9 cellular contexts compared by ENCODE assay signal in the genomic region with DNA sequence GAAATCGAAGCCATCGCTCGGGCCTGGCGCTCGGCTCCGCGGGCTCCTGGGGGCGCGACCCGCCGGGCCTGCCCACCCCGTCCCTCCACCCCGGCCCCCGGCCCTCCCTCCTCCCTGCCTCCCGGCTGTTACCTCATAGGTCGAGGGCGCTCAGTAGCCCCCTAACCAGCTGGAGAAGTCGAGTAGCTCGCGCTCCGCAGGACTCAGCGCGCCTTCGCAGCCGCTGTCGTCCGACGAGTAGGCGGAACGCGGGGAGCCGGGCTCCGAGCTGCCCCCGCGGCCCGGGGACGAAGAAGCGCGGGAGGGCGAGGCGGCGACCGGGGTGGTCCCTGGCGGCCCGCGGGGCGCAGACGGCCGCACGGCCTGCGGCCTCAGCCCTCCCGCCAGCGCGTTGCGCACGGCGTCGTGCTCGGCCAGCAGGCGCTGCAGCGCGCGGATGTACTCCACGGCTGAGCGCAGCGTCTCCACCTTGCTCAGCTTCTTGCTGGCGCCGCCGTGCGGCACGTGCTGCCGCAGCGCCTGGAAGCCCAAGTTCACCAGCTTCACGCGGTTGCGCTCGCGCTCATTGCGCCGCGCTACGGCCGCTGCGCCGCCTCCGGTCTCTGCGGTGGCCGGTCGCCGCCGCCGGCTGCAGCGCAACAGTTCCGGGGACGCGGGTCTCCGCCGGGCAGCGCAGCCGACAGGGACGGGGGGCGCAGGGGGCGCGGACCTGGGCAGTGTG. TPM values are rescaled to one million over a fixed set of nuclear protein-coding genes. Genes with fewer than 3 reads are reported as not detected.
A peak's percentile ranks its signal among the peaks of the same experiment; 100 is the strongest.
DNase-seq lines count a peak whose midpoint lies in the region; ATAC-seq and TF ChIP-seq lines count a peak whose summit lies in the region.
"Had no signal": no experiment of that assay in that cellular context is flagged by ENCODE, and none has a peak within 500 bp of the region (broad histone marks: within the 10 kb centered on the region; RNA-seq: fewer than 3 reads in every experiment).

No MANE protein-coding gene starts in this region.

- DNase-seq in GM06990 (ENCODE audit: extremely low read depth, insufficient read length) (peak; percentile 34), NT2/D1 (ENCODE audit: low read depth, low spot score) (peak; percentile 67), T47D (ENCODE audit: low read depth in 1 of 2, low spot score in 1 of 2) (peak; percentile 64 to 87), iPS-NIHi11 (ENCODE audit: low spot score) (peak; percentile 80), OCI-LY7 (ENCODE audit: low spot score) (no peak)
- peak; percentile 63 for DNase-seq in stimulated activated CD4-positive, alpha-beta T cell treated with anti-CD3 and anti-CD28 coated beads, Interleukin-15, amount 100 ng/mL, for 24 hours

- CTCF ChIA-PET in OCI-LY7 (lab: Charles Lee; ENCODE audit: unreplicated experiment), result no interaction called here

- H3K4me3 ChIP-seq in GM06990 (replicated peaks; ENCODE audit: low read depth, low read length) (no peak overlapping the region), NT2/D1 (ENCODE audit: insufficient read length, low read depth) (peak overlapping the region; percentile 53), OCI-LY7 (ENCODE audit: low read depth, low read length, poor library complexity, severe bottlenecking) (no peak overlapping the region)

- H4K20me1 ChIP-seq in OCI-LY7 (ENCODE audit: insufficient read depth, low read length), result no peaks in the 10 kb centered on the region

- POLR2A ChIA-PET in OCI-LY7 (lab: Charles Lee), result no interaction called here

- H3K27ac ChIP-seq in OCI-LY7 (ENCODE audit: low read depth, low read length, poor library complexity, severe bottlenecking), result no peak overlapping the region

- H3K27me3 ChIP-seq in GM06990 (replicated peaks; ENCODE audit: control insufficient read depth, insufficient read depth, low read length) (no peaks in the 10 kb centered on the region; the same call in 1 of the 2 replicates), NT2/D1 (ENCODE audit: insufficient read depth, insufficient read length) (peaks cover 32% of the 10 kb centered on the region)

- no peaks in the 10 kb centered on the region for H3K36me3 ChIP-seq in GM06990 (ENCODE audit: control insufficient read depth, insufficient read depth, low read length)
- peaks cover 2% of the 10 kb centered on the region for H3K36me3 ChIP-seq in NT2/D1 (ENCODE audit: insufficient read depth, insufficient read length, low read length)
- H3K36me3 ChIP-seq in OCI-LY7 (ENCODE audit: insufficient read depth, low read length), result no peaks in the 10 kb centered on the region

- no peaks in the 10 kb centered on the region for H3K9me2 ChIP-seq in OCI-LY7 (ENCODE audit: insufficient read depth, low read length)

- no peak overlapping the region for H2AFZ ChIP-seq in OCI-LY7 (ENCODE audit: low read length)

- no TSS peak for BruUV-seq in OCI-LY7 (replicated peaks; lab: Mats Ljungman, UMichigan)

- H3K4me2 ChIP-seq in OCI-LY7 (ENCODE audit: low read length), result no peak overlapping the region

- intact Hi-C loops in OCI-LY7 (cut with micrococcal nuclease; ENCODE audit: unreplicated experiment), result no loop called here

- ATAC-seq in HG02938 (IDR thresholded peaks at IDR 0.05; ENCODE audit: unreplicated experiment) (no peak), GM19463 (IDR thresholded peaks at IDR 0.05; ENCODE audit: unreplicated experiment) (no peak)

- no peak for TF ChIP-seq CTCF in GM06990 (IDR thresholded peaks at IDR 0.05; ENCODE audit: insufficient read depth, low read length, poor library complexity, severe bottlenecking)
- TF ChIP-seq CTCF in OCI-LY7 (conservative IDR thresholded peaks at IDR 0.05; ENCODE audit: low read length), result no peak

- H3K9ac ChIP-seq in NT2/D1 (ENCODE audit: insufficient read length, low read depth), result peak overlapping the region; percentile 82

- H3K79me2 ChIP-seq in OCI-LY7 (ENCODE audit: insufficient read depth, low read depth, low read length), result no peaks in the 10 kb centered on the region

- H3K4me1 ChIP-seq in NT2/D1 (ENCODE audit: insufficient read depth, insufficient read length) (peaks cover 18% of the 10 kb centered on the region), OCI-LY7 (ENCODE audit: insufficient read depth, low read length, poor library complexity, severe bottlenecking) (peaks cover 11% of the 10 kb centered on the region)

- H3K9me3 ChIP-seq in NT2/D1 (ENCODE audit: insufficient read depth, low read length) (peaks cover 4% of the 10 kb centered on the region; the same call in 1 of the 2 replicates), OCI-LY7 (ENCODE audit: low read length) (no peaks in the 10 kb centered on the region)

- in situ Hi-C loops in T47D (cut with HindIII; ENCODE audit: low pct_unique_long_range_greater_than_20kb, low sequenced_read_pairs), result no loop called here

RNA-seq across cellular contexts. Expression of gene ASCL2, which starts 0.6 kb away (rescaled TPM):
- not detected in 2 replicates for total RNA-seq in OCI-LY7 (2014; rRNA removed; shearing (Covaris generic))
- not detected in 2 replicates for total RNA-seq in OCI-LY7 (2022)
- total RNA-seq: NCI-H460 had no signal

RNA-seq across cellular contexts. Expression of gene C11orf21, which starts 32.0 kb away (rescaled TPM):
- total RNA-seq in OCI-LY7 (2014; rRNA removed; shearing (Covaris generic)), result 0.47 TPM in 1 of 2 replicates, not detected in the other
- 1.9 and 2.5 TPM in 2 replicates for total RNA-seq in OCI-LY7 (2022)
- total RNA-seq: NCI-H460 had no signal

RNA-seq across cellular contexts. Expression of gene TSPAN32, which starts 32.1 kb away (rescaled TPM):
- total RNA-seq in OCI-LY7 (2014; rRNA removed; shearing (Covaris generic)), result 0.69 and 1.1 TPM in 2 replicates
- 1.5 and 2.0 TPM in 2 replicates for total RNA-seq in OCI-LY7 (2022)
- total RNA-seq: NCI-H460 had no signal
